ENCODE assay signal across 17 cellular contexts in the genomic region with DNA sequence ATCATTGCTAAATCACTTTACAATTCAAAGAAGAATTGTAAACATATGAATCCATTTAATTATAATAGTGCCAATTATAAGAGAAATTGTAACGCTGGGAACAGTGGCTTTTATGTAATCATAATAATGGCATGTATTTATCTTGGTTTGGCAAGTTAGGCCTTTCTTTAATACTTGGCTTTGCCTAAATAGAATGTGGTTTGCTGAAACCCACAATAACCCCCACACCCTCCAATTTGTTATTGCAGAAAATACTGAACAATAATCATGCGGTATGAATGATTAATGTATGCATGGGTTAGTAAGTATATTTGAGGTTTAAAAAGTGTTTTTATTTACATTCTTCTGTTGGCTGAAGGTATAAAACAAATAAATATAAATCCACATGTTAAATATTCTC.
DNase-seq lines count a peak whose midpoint lies in the region; ATAC-seq and TF ChIP-seq lines count a peak whose summit lies in the region.
"Had no signal": no experiment of that assay in that cellular context is flagged by ENCODE, and none has a peak within 500 bp of the region (broad histone marks: within the 10 kb centered on the region; RNA-seq: fewer than 3 reads in every experiment).

No MANE protein-coding gene starts in this region.

- peak overlapping the region; percentile 12 to 23 for H3K27ac ChIP-seq in liver (ENCODE audit: low read depth in 1 of 2, low read length in 2 of 2)

- H3K27me3 Mint-ChIP-seq in stimulated activated naive B cell treated with anti-CD40 and anti-IgM and Interleukin-4, amounts not matched to agents 10 μg/mL and 1 μg/mL and 100 μg/mL, for 72 hours, result no peaks in the 10 kb centered on the region

- no peaks in the 10 kb centered on the region for H3K9me3 ChIP-seq in liver (ENCODE audit: control insufficient read depth in 4 of 4, low read length in 3 of 4)

- DNase-seq in H4 (ENCODE audit: low spot score) (peak; percentile 19), NCI-H1436 (lab: John Stamatoyannopoulos, UW) (peak; percentile 19), astrocyte of the cerebellum (ENCODE audit: low read depth) (peak; percentile 81), hepatic stellate cell (ENCODE audit: low spot score) (no peak), GM03348 (ENCODE audit: low spot score) (no peak)
- DNase-seq in stimulated activated naive B cell treated with anti-CD40 and anti-IgM and Interleukin-4, amounts not matched to agents 10 μg/mL and 1 μg/mL and 100 μg/mL, for 72 hours, result no peak
- DNase-seq: CD4-positive, CD25-positive, alpha-beta regulatory T cell; GOT3; HFFc6; KG1; NCI-H1048; NCI-H1694 treated with DMSO at 0.1 percent for 48 hours; NCI-H2171; NCI-H446; NCI-H748 treated with DMSO at 0.1 percent for 48 hours had no signal

- H3K9ac ChIP-seq in liver (ENCODE audit: low read depth in 1 of 2, low read length in 2 of 2), result no peak overlapping the region

- 81% methylated on average over 2 of the region's 2 CpGs for WGBS in liver

- H3K36me3 ChIP-seq in liver (ENCODE audit: control insufficient read depth in 4 of 4, insufficient read depth in 3 of 4, low read depth in 1 of 4, low read length in 3 of 4), result no peaks in the 10 kb centered on the region

- TF ChIP-seq CTCF in astrocyte of the cerebellum (IDR thresholded peaks at IDR 0.05; ENCODE audit: low read depth, low read length, missing control alignments) (no peak), liver (IDR thresholded peaks at IDR 0.05; ENCODE audit: low read depth, low read length, missing input control) (no peak)

- no peaks in the 10 kb centered on the region for H3K36me3 Mint-ChIP-seq in stimulated activated naive B cell treated with anti-CD40 and anti-IgM and Interleukin-4, amounts not matched to agents 10 μg/mL and 1 μg/mL and 100 μg/mL, for 72 hours
- H3K36me3 Mint-ChIP-seq: CD4-positive, CD25-positive, alpha-beta regulatory T cell had no signal

- H3K27me3 ChIP-seq in liver (ENCODE audit: control insufficient read depth in 4 of 4, insufficient read depth in 4 of 4, low read length in 3 of 4), result no peaks in the 10 kb centered on the region

- H3K4me1 ChIP-seq in liver (ENCODE audit: control insufficient read depth in 4 of 4, insufficient read depth in 4 of 4, low read length in 3 of 4), result peaks cover 9 to 25% (median 13%) of the 10 kb centered on the region in 4 donors

- ATAC-seq in stimulated activated naive B cell treated with anti-CD40 and anti-IgM and Interleukin-4, amounts not matched to agents 10 μg/mL and 1 μg/mL and 100 μg/mL, for 72 hours (replicated peaks), result no peak

- no peaks in the 10 kb centered on the region for H3K4me1 Mint-ChIP-seq in stimulated activated naive B cell treated with anti-CD40 and anti-IgM and Interleukin-4, amounts not matched to agents 10 μg/mL and 1 μg/mL and 100 μg/mL, for 72 hours
- H3K4me1 Mint-ChIP-seq: B cell; CD4-positive, CD25-positive, alpha-beta regulatory T cell had no signal

- H3K9me3 Mint-ChIP-seq in stimulated activated naive B cell treated with anti-CD40 and anti-IgM and Interleukin-4, amounts not matched to agents 10 μg/mL and 1 μg/mL and 100 μg/mL, for 72 hours, result no peaks in the 10 kb centered on the region
- H3K9me3 Mint-ChIP-seq: CD4-positive, CD25-positive, alpha-beta regulatory T cell; HFFc6 had no signal

- no peak for TF ChIP-seq RAD21 in liver (IDR thresholded peaks at IDR 0.05)

- in situ Hi-C loops in astrocyte of the cerebellum (cut with HindIII; ENCODE audit: low sequenced_read_pairs), result no loop called here

- H3K27ac Mint-ChIP-seq in stimulated activated naive B cell treated with anti-CD40 and anti-IgM and Interleukin-4, amounts not matched to agents 10 μg/mL and 1 μg/mL and 100 μg/mL, for 72 hours, result no peak overlapping the region
- H3K27ac Mint-ChIP-seq: B cell; CD4-positive, CD25-positive, alpha-beta regulatory T cell; HFFc6 had no signal

- H3K4me3 Mint-ChIP-seq in stimulated activated naive B cell treated with anti-CD40 and anti-IgM and Interleukin-4, amounts not matched to agents 10 μg/mL and 1 μg/mL and 100 μg/mL, for 72 hours, result no peak overlapping the region
- H3K4me3 Mint-ChIP-seq: B cell; CD4-positive, CD25-positive, alpha-beta regulatory T cell; HFFc6 had no signal

- no peak overlapping the region for H3K4me3 ChIP-seq in astrocyte of the cerebellum (ENCODE audit: low read depth, low read length)
- no peak overlapping the region for H3K4me3 ChIP-seq in liver (ENCODE audit: low read depth in 1 of 3, low read length in 3 of 3)

TF ChIP-seq in liver, 16 proteins besides CTCF, POLR2A, EP300 and RAD21:
- TF ChIP-seq, protein P1, sequence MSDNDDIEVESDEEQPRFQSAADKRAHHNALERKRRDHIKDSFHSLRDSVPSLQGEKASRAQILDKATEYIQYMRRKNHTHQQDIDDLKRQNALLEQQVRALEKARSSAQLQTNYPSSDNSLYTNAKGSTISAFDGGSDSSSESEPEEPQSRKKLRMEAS (IDR thresholded peaks at IDR 0.05), result no peak
- TF ChIP-seq HNF4A (conservative IDR thresholded peaks at IDR 0.05) (no peak), SP1 (IDR thresholded peaks at IDR 0.05) (no peak), YY1 (IDR thresholded peaks at IDR 0.05) (no peak), NR2F2 (IDR thresholded peaks at IDR 0.05) (no peak), HNF4G (IDR thresholded peaks at IDR 0.05) (no peak), EGR1 (IDR thresholded peaks at IDR 0.05; ENCODE audit: low read depth in 2 of 2) (no peak), JUND (IDR thresholded peaks at IDR 0.05) (no peak), TAF1 (conservative IDR thresholded peaks at IDR 0.05) (no peak), FOXA1 (IDR thresholded peaks at IDR 0.05) (no peak), RXRA (IDR thresholded peaks at IDR 0.05) (no peak), FOXA2 (IDR thresholded peaks at IDR 0.05) (no peak), GABPA (IDR thresholded peaks at IDR 0.05 in 1 of 2, conservative IDR thresholded peaks at IDR 0.05 in 1 of 2) (no peak)
- TF ChIP-seq, protein P2, sequence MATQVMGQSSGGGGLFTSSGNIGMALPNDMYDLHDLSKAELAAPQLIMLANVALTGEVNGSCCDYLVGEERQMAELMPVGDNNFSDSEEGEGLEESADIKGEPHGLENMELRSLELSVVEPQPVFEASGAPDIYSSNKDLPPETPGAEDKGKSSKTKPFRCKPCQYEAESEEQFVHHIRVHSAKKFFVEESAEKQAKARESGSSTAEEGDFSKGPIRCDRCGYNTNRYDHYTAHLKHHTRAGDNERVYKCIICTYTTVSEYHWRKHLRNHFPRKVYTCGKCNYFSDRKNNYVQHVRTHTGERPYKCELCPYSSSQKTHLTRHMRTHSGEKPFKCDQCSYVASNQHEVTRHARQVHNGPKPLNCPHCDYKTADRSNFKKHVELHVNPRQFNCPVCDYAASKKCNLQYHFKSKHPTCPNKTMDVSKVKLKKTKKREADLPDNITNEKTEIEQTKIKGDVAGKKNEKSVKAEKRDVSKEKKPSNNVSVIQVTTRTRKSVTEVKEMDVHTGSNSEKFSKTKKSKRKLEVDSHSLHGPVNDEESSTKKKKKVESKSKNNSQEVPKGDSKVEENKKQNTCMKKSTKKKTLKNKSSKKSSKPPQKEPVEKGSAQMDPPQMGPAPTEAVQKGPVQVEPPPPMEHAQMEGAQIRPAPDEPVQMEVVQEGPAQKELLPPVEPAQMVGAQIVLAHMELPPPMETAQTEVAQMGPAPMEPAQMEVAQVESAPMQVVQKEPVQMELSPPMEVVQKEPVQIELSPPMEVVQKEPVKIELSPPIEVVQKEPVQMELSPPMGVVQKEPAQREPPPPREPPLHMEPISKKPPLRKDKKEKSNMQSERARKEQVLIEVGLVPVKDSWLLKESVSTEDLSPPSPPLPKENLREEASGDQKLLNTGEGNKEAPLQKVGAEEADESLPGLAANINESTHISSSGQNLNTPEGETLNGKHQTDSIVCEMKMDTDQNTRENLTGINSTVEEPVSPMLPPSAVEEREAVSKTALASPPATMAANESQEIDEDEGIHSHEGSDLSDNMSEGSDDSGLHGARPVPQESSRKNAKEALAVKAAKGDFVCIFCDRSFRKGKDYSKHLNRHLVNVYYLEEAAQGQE (IDR thresholded peaks at IDR 0.05), result no peak
- TF ChIP-seq, protein P3, sequence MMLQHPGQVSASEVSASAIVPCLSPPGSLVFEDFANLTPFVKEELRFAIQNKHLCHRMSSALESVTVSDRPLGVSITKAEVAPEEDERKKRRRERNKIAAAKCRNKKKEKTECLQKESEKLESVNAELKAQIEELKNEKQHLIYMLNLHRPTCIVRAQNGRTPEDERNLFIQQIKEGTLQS (IDR thresholded peaks at IDR 0.05), result no peak
- TF ChIP-seq, protein P4, sequence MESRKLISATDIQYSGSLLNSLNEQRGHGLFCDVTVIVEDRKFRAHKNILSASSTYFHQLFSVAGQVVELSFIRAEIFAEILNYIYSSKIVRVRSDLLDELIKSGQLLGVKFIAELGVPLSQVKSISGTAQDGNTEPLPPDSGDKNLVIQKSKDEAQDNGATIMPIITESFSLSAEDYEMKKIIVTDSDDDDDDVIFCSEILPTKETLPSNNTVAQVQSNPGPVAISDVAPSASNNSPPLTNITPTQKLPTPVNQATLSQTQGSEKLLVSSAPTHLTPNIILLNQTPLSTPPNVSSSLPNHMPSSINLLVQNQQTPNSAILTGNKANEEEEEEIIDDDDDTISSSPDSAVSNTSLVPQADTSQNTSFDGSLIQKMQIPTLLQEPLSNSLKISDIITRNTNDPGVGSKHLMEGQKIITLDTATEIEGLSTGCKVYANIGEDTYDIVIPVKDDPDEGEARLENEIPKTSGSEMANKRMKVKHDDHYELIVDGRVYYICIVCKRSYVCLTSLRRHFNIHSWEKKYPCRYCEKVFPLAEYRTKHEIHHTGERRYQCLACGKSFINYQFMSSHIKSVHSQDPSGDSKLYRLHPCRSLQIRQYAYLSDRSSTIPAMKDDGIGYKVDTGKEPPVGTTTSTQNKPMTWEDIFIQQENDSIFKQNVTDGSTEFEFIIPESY (IDR thresholded peaks at IDR 0.05), result no peak

Comparison
In these comparisons a context has a peak if more than half of its experiments do, and no peak if none do; other contexts are left out.
1. DNase-seq: peak in H4 (single experiment), NCI-H1436 (single experiment) and astrocyte of the cerebellum (single experiment); none in hepatic stellate cell (single experiment), GM03348 (single experiment) and stimulated activated naive B cell treated with anti-CD40 and anti-IgM and Interleukin-4, amounts not matched to agents 10 μg/mL and 1 μg/mL and 100 μg/mL, for 72 hours (single experiment).